In genomic region chr9:98570663-98571440, GRCh38 we compare ENCODE assay signal across 21 cellular contexts.
DNase-seq lines count a peak whose midpoint lies in the region; ATAC-seq and TF ChIP-seq lines count a peak whose summit lies in the region.
"Had no signal": no experiment of that assay in that cellular context is flagged by ENCODE, and none has a peak within 500 bp of the region (broad histone marks: within the 10 kb centered on the region; RNA-seq: fewer than 3 reads in every experiment).

No MANE protein-coding gene starts in this region.

- peak; percentile 52 for DNase-seq in G401 (ENCODE audit: low spot score)
- DNase-seq in NAMALWA (ENCODE audit: low spot score), result peak; percentile 35
- peak; percentile 40 for DNase-seq in cerebellum (ENCODE audit: low spot score)
- peak; percentile 8 for DNase-seq in mucosa of gallbladder (ENCODE audit: low spot score)
- DNase-seq in activated T-cell treated with anti-CD3 and anti-CD28 coated beads, Interleukin-2, amount 50 U/mL, for 72 hours, result no peak
- no peak for DNase-seq in activated T-helper 2 cell treated with anti-CD3 and anti-CD28 coated beads, Interferon-gamma antibody, Interleukin-2, Interleukin-4, amounts not matched to agents 10 μg/mL and 5 μg/mL and 100 μg/mL, durations not matched to agents 14 hours and 24 hours and 36 hours (ENCODE audit: low spot score)
- no peak for DNase-seq in coronary artery (ENCODE audit: low spot score)
- DNase-seq in HFFc6, result no peak
- DNase-seq: activated naive CD4-positive, alpha-beta T cell; AML-193; amygdala; Calu3; heart right ventricle; kidney glomerular epithelial cell; NCI-H146; NCI-H345; psoas muscle had no signal

- no peaks in the 10 kb centered on the region for H3K36me3 Mint-ChIP-seq in activated T-cell treated with anti-CD3 and anti-CD28 coated beads, Interleukin-2, amount 50 U/mL, for 72 hours (ENCODE audit: insufficient read depth in 2 of 2)
- no peaks in the 10 kb centered on the region for H3K36me3 Mint-ChIP-seq in activated T-helper 2 cell treated with anti-CD3 and anti-CD28 coated beads, Interferon-gamma antibody, Interleukin-2, Interleukin-4, amounts not matched to agents 10 μg/mL and 5 μg/mL and 100 μg/mL, durations not matched to agents 14 hours and 24 hours and 36 hours (ENCODE audit: low read depth)
- no peaks in the 10 kb centered on the region for H3K36me3 Mint-ChIP-seq in HFFc6 (ENCODE audit: low read depth)
- H3K36me3 Mint-ChIP-seq: natural killer cell treated with Interleukin-12 subunit alpha and Interleukin-12 subunit beta and Interleukin-15 and Interleukin-18, amount 100 ng/mL, for 72 hours had no signal

- in situ Hi-C loops in G401 (cut with HindIII; ENCODE audit: low sequenced_read_pairs), result no loop called here

- no peak for ATAC-seq in activated T-cell treated with anti-CD3 and anti-CD28 coated beads, Interleukin-2, amount 50 U/mL, for 72 hours (replicated peaks in 1 of 2)
- ATAC-seq: natural killer cell treated with Interleukin-12 subunit alpha and Interleukin-12 subunit beta and Interleukin-15 and Interleukin-18, amount 100 ng/mL, for 72 hours; psoas muscle had no signal

- no peak overlapping the region for H3K27ac ChIP-seq in coronary artery
- H3K27ac ChIP-seq: heart right ventricle, psoas muscle, suprapubic skin had no signal

- TF ChIP-seq CTCF in coronary artery (IDR thresholded peaks at IDR 0.05) (no peak), HFFc6 (IDR thresholded peaks at IDR 0.05) (no peak)

- peaks cover 21% of the 10 kb centered on the region for H3K27me3 Mint-ChIP-seq in activated T-cell treated with anti-CD3 and anti-CD28 coated beads, Interleukin-2, amount 50 U/mL, for 72 hours (ENCODE audit: low read depth)
- peaks cover 15% of the 10 kb centered on the region for H3K27me3 Mint-ChIP-seq in activated T-helper 2 cell treated with anti-CD3 and anti-CD28 coated beads, Interferon-gamma antibody, Interleukin-2, Interleukin-4, amounts not matched to agents 10 μg/mL and 5 μg/mL and 100 μg/mL, durations not matched to agents 14 hours and 24 hours and 36 hours (ENCODE audit: low read depth)
- H3K27me3 Mint-ChIP-seq in HFFc6 (ENCODE audit: insufficient read depth), result peaks cover 6% of the 10 kb centered on the region
- H3K27me3 Mint-ChIP-seq: central memory CD8-positive, alpha-beta T cell had no signal

- intact Hi-C loops in activated T-helper 2 cell treated with anti-CD3 and anti-CD28 coated beads, Interferon-gamma antibody, Interleukin-2, Interleukin-4, amounts not matched to agents 10 μg/mL and 5 μg/mL and 100 μg/mL, durations not matched to agents 14 hours and 24 hours and 36 hours (cut with micrococcal nuclease), result no loop called here

- peaks cover 11% of the 10 kb centered on the region for H3K4me1 Mint-ChIP-seq in activated T-cell treated with anti-CD3 and anti-CD28 coated beads, Interleukin-2, amount 50 U/mL, for 72 hours (ENCODE audit: low read depth)
- peaks cover 10% of the 10 kb centered on the region for H3K4me1 Mint-ChIP-seq in activated T-helper 2 cell treated with anti-CD3 and anti-CD28 coated beads, Interferon-gamma antibody, Interleukin-2, Interleukin-4, amounts not matched to agents 10 μg/mL and 5 μg/mL and 100 μg/mL, durations not matched to agents 14 hours and 24 hours and 36 hours (ENCODE audit: low read depth)
- H3K4me1 Mint-ChIP-seq in HFFc6 (ENCODE audit: low read depth), result peaks cover 20% of the 10 kb centered on the region

- no peak overlapping the region for H3K27ac Mint-ChIP-seq in activated T-cell treated with anti-CD3 and anti-CD28 coated beads, Interleukin-2, amount 50 U/mL, for 72 hours
- no peak overlapping the region for H3K27ac Mint-ChIP-seq in activated T-helper 2 cell treated with anti-CD3 and anti-CD28 coated beads, Interferon-gamma antibody, Interleukin-2, Interleukin-4, amounts not matched to agents 10 μg/mL and 5 μg/mL and 100 μg/mL, durations not matched to agents 14 hours and 24 hours and 36 hours
- no peak overlapping the region for H3K27ac Mint-ChIP-seq in HFFc6
- H3K27ac Mint-ChIP-seq: natural killer cell treated with Interleukin-12 subunit alpha and Interleukin-12 subunit beta and Interleukin-15 and Interleukin-18, amount 100 ng/mL, for 72 hours had no signal

- no peak overlapping the region for H3K4me3 Mint-ChIP-seq in activated T-cell treated with anti-CD3 and anti-CD28 coated beads, Interleukin-2, amount 50 U/mL, for 72 hours
- H3K4me3 Mint-ChIP-seq in activated T-helper 2 cell treated with anti-CD3 and anti-CD28 coated beads, Interferon-gamma antibody, Interleukin-2, Interleukin-4, amounts not matched to agents 10 μg/mL and 5 μg/mL and 100 μg/mL, durations not matched to agents 14 hours and 24 hours and 36 hours (ENCODE audit: low read depth), result no peak overlapping the region
- H3K4me3 Mint-ChIP-seq in HFFc6, result no peak overlapping the region
- H3K4me3 Mint-ChIP-seq: central memory CD8-positive, alpha-beta T cell; natural killer cell treated with Interleukin-12 subunit alpha and Interleukin-12 subunit beta and Interleukin-15 and Interleukin-18, amount 100 ng/mL, for 72 hours had no signal

- no peaks in the 10 kb centered on the region for H3K9me3 Mint-ChIP-seq in activated T-cell treated with anti-CD3 and anti-CD28 coated beads, Interleukin-2, amount 50 U/mL, for 72 hours
- H3K9me3 Mint-ChIP-seq in activated T-helper 2 cell treated with anti-CD3 and anti-CD28 coated beads, Interferon-gamma antibody, Interleukin-2, Interleukin-4, amounts not matched to agents 10 μg/mL and 5 μg/mL and 100 μg/mL, durations not matched to agents 14 hours and 24 hours and 36 hours, result no peaks in the 10 kb centered on the region
- no peaks in the 10 kb centered on the region for H3K9me3 Mint-ChIP-seq in HFFc6
- H3K9me3 Mint-ChIP-seq: central memory CD8-positive, alpha-beta T cell; natural killer cell treated with Interleukin-12 subunit alpha and Interleukin-12 subunit beta and Interleukin-15 and Interleukin-18, amount 100 ng/mL, for 72 hours had no signal

- no peak overlapping the region for H3K4me3 ChIP-seq in coronary artery
- H3K4me3 ChIP-seq: heart right ventricle, psoas muscle, smooth muscle cell, suprapubic skin had no signal

Comparison
In these comparisons a context has a peak if more than half of its experiments do, and no peak if none do; other contexts are left out.
1. DNase-seq: peak in G401 (single experiment), NAMALWA (single experiment), cerebellum (single experiment) and mucosa of gallbladder (single experiment); none in activated T-cell treated with anti-CD3 and anti-CD28 coated beads, Interleukin-2, amount 50 U/mL, for 72 hours (0 of 2), activated T-helper 2 cell treated with anti-CD3 and anti-CD28 coated beads, Interferon-gamma antibody, Interleukin-2, Interleukin-4, amounts not matched to agents 10 μg/mL and 5 μg/mL and 100 μg/mL, durations not matched to agents 14 hours and 24 hours and 36 hours (single experiment), coronary artery (single experiment) and HFFc6 (single experiment).